9 cellular contexts compared by ENCODE assay signal in the genomic region with DNA sequence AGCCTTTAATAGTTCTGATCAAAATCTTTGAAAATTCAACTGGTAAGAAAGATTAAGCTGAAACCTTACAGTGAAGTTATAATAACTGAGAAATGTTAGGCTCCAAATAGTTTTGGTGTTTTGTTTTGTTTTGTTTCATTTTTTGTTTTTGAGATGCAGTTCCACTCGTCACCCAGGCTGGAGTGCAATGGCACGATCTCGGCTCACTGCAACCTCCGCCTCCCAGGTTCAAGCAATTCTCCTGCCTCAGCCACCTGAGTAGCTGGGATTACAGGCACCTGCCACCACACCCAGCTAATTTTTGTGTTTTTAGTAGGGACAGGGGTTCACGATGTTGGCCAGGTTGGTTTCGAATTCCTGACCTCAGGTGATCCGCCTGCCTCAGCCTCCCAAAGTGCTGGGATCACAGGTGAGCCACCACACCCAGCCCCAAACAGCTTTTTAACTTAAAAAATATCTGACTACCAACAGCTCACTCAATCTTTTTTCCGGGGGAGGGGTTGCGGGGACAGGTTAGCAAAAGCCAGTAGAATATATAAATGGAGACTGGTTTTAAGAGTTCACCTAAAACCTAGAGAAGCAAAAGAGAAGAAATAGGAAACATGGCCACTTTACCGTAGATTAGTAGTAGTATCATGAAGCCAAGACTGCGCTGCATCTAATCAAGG. TPM values are rescaled to one million over a fixed set of nuclear protein-coding genes. Genes with fewer than 3 reads are reported as not detected.
DNase-seq lines count a peak whose midpoint lies in the region; ATAC-seq and TF ChIP-seq lines count a peak whose summit lies in the region.
"Not testable (repeated sequence)": the region's sequence is repeated elsewhere in the genome, so short reads cannot be mapped to it uniquely, and the experiment has no call there.
"Had no signal": no experiment of that assay in that cellular context is flagged by ENCODE, and none has a peak within 500 bp of the region (broad histone marks: within the 10 kb centered on the region; RNA-seq: fewer than 3 reads in every experiment).

No MANE protein-coding gene starts in this region.

- not testable (repeated sequence) for H3K9me3 Mint-ChIP-seq in CD8-positive, alpha-beta T cell; activated B cell treated with CpG ODN at 0.5 μM for 24 hours; activated CD8-positive, alpha-beta T cell treated with anti-CD3 and anti-CD28 coated beads, Interleukin-2, amount 10 ng/mL, durations not matched to agents 7 days and 5 days (ENCODE audit: insufficient read depth); activated T-helper 2 cell treated with anti-CD3 and anti-CD28 coated beads, Interferon-gamma antibody, Interleukin-2, Interleukin-4, amounts not matched to agents 10 μg/mL and 5 μg/mL and 100 μg/mL, durations not matched to agents 14 hours and 24 hours and 36 hours; activated naive CD8-positive, alpha-beta T cell treated with anti-CD3 and anti-CD28 coated beads, Interleukin-2, amount 10 ng/mL, durations not matched to agents 7 days and 5 days; naive B cell; stimulated activated naive B cell treated with anti-CD40 and anti-IgM and Interleukin-4, amounts not matched to agents 10 μg/mL and 1 μg/mL and 100 μg/mL, for 72 hours

- H3K27me3 Mint-ChIP-seq in CD8-positive, alpha-beta T cell (ENCODE audit: low read depth); activated B cell treated with CpG ODN at 0.5 μM for 24 hours; activated CD8-positive, alpha-beta T cell treated with anti-CD3 and anti-CD28 coated beads, Interleukin-2, amount 10 ng/mL, durations not matched to agents 7 days and 5 days (ENCODE audit: low read depth); activated T-helper 2 cell treated with anti-CD3 and anti-CD28 coated beads, Interferon-gamma antibody, Interleukin-2, Interleukin-4, amounts not matched to agents 10 μg/mL and 5 μg/mL and 100 μg/mL, durations not matched to agents 14 hours and 24 hours and 36 hours (ENCODE audit: low read depth); activated naive CD8-positive, alpha-beta T cell treated with anti-CD3 and anti-CD28 coated beads, Interleukin-2, amount 10 ng/mL, durations not matched to agents 7 days and 5 days; naive B cell; stimulated activated naive B cell treated with anti-CD40 and anti-IgM and Interleukin-4, amounts not matched to agents 10 μg/mL and 1 μg/mL and 100 μg/mL, for 72 hours: not testable (repeated sequence)

- CTCF ChIA-PET in CD8-positive, alpha-beta T cell (lab: Charles Lee), result interaction anchor here (1.0 to 4.4 kb wide), 10 partner anchors 9 to 192 kb away, joined by 3 to 26 read pairs (median 4); partner anchors contain the start of genes PPIL4 and ZC3H12D
- CTCF ChIA-PET in activated B cell treated with CpG ODN at 0.5 μM for 24 hours (lab: Charles Lee), result interaction anchor here (0.6 to 1.8 kb wide), 2 partner anchors 15 to 21 kb away, joined by 4 to 13 read pairs; no protein-coding TSS in a partner anchor
- CTCF ChIA-PET in activated CD8-positive, alpha-beta T cell treated with anti-CD3 and anti-CD28 coated beads, Interleukin-2, amount 10 ng/mL, durations not matched to agents 7 days and 5 days (lab: Charles Lee), result interaction anchor here (0.8 to 4.1 kb wide), 10 partner anchors 8 to 467 kb away, joined by 3 to 31 read pairs (median 4); no protein-coding TSS in a partner anchor

- H3K4me1 Mint-ChIP-seq in CD8-positive, alpha-beta T cell (ENCODE audit: low read depth), result peaks cover 58% of the 10 kb centered on the region
- H3K4me1 Mint-ChIP-seq in activated B cell treated with CpG ODN at 0.5 μM for 24 hours (peaks cover 84% of the 10 kb centered on the region), naive B cell (peaks cover 33 to 64% (median 36%) of the 10 kb centered on the region in 3 donors)
- peaks cover 46% of the 10 kb centered on the region for H3K4me1 Mint-ChIP-seq in activated CD8-positive, alpha-beta T cell treated with anti-CD3 and anti-CD28 coated beads, Interleukin-2, amount 10 ng/mL, durations not matched to agents 7 days and 5 days (ENCODE audit: low read depth)
- H3K4me1 Mint-ChIP-seq in activated T-helper 2 cell treated with anti-CD3 and anti-CD28 coated beads, Interferon-gamma antibody, Interleukin-2, Interleukin-4, amounts not matched to agents 10 μg/mL and 5 μg/mL and 100 μg/mL, durations not matched to agents 14 hours and 24 hours and 36 hours (ENCODE audit: low read depth), result peaks cover 61% of the 10 kb centered on the region
- H3K4me1 Mint-ChIP-seq in activated naive CD8-positive, alpha-beta T cell treated with anti-CD3 and anti-CD28 coated beads, Interleukin-2, amount 10 ng/mL, durations not matched to agents 7 days and 5 days, result peaks cover 35% of the 10 kb centered on the region
- H3K4me1 Mint-ChIP-seq in stimulated activated naive B cell treated with anti-CD40 and anti-IgM and Interleukin-4, amounts not matched to agents 10 μg/mL and 1 μg/mL and 100 μg/mL, for 72 hours, result peaks cover 41 to 65% of the 10 kb centered on the region in 2 donors

- DNase-seq in CD8-positive, alpha-beta T cell, result peak in 1 of 7 experiments; percentile 48
- DNase-seq in activated B cell treated with CpG ODN at 0.5 μM for 24 hours; activated CD8-positive, alpha-beta T cell treated with anti-CD3 and anti-CD28 coated beads, Interleukin-2, amount 10 ng/mL, durations not matched to agents 7 days and 5 days; activated T-helper 2 cell treated with anti-CD3 and anti-CD28 coated beads, Interferon-gamma antibody, Interleukin-2, Interleukin-4, amounts not matched to agents 10 μg/mL and 5 μg/mL and 100 μg/mL, durations not matched to agents 14 hours and 24 hours and 36 hours (ENCODE audit: low spot score); activated naive CD8-positive, alpha-beta T cell treated with anti-CD3 and anti-CD28 coated beads, Interleukin-2, amount 10 ng/mL, durations not matched to agents 7 days and 5 days; naive B cell; stimulated activated naive B cell treated with anti-CD40 and anti-IgM and Interleukin-4, amounts not matched to agents 10 μg/mL and 1 μg/mL and 100 μg/mL, for 72 hours: not testable (repeated sequence)

- H3K9me3 ChIP-seq in CD8-positive, alpha-beta T cell (ENCODE audit: low read length), result not testable (repeated sequence)

- peaks cover 39% of the 10 kb centered on the region for H3K4me1 ChIP-seq in CD8-positive, alpha-beta T cell (ENCODE audit: insufficient read depth, low read length)

- not testable (repeated sequence) for H3K27me3 ChIP-seq in CD8-positive, alpha-beta T cell (ENCODE audit: insufficient read depth, low read length)

- not testable (repeated sequence) for TF ChIP-seq CTCF in CD8-positive, alpha-beta T cell (IDR thresholded peaks at IDR 0.05); activated B cell treated with CpG ODN at 0.5 μM for 24 hours (IDR thresholded peaks at IDR 0.05)

- H3K36me3 Mint-ChIP-seq in CD8-positive, alpha-beta T cell, result peaks cover 12% of the 10 kb centered on the region
- not testable (repeated sequence) for H3K36me3 Mint-ChIP-seq in activated B cell treated with CpG ODN at 0.5 μM for 24 hours (ENCODE audit: low read depth); activated CD8-positive, alpha-beta T cell treated with anti-CD3 and anti-CD28 coated beads, Interleukin-2, amount 10 ng/mL, durations not matched to agents 7 days and 5 days (ENCODE audit: low read depth); naive B cell
- peaks cover 19% of the 10 kb centered on the region for H3K36me3 Mint-ChIP-seq in activated T-helper 2 cell treated with anti-CD3 and anti-CD28 coated beads, Interferon-gamma antibody, Interleukin-2, Interleukin-4, amounts not matched to agents 10 μg/mL and 5 μg/mL and 100 μg/mL, durations not matched to agents 14 hours and 24 hours and 36 hours (ENCODE audit: low read depth)
- peaks cover 16% of the 10 kb centered on the region for H3K36me3 Mint-ChIP-seq in activated naive CD8-positive, alpha-beta T cell treated with anti-CD3 and anti-CD28 coated beads, Interleukin-2, amount 10 ng/mL, durations not matched to agents 7 days and 5 days
- peaks cover 8 to 20% of the 10 kb centered on the region in 2 donors for H3K36me3 Mint-ChIP-seq in stimulated activated naive B cell treated with anti-CD40 and anti-IgM and Interleukin-4, amounts not matched to agents 10 μg/mL and 1 μg/mL and 100 μg/mL, for 72 hours

- intact Hi-C loops in CD8-positive, alpha-beta T cell (cut with DNase I, micrococcal nuclease), result loop anchor here in 1 of 2 experiments (1.0 kb wide), 3 partner anchors 10 to 22 kb away; partner anchors contain the start of gene ZC3H12D
- intact Hi-C loops in activated B cell treated with CpG ODN at 0.5 μM for 24 hours (cut with micrococcal nuclease), result loop anchor here (1.0 kb wide), 4 partner anchors 10 to 51 kb away; partner anchors contain the start of genes PPIL4 and ZC3H12D
- intact Hi-C loops in activated T-helper 2 cell treated with anti-CD3 and anti-CD28 coated beads, Interferon-gamma antibody, Interleukin-2, Interleukin-4, amounts not matched to agents 10 μg/mL and 5 μg/mL and 100 μg/mL, durations not matched to agents 14 hours and 24 hours and 36 hours (cut with micrococcal nuclease), result loop anchor here (1.0 to 5.0 kb wide), 6 partner anchors 10 to 738 kb away; partner anchors contain the start of gene ZC3H12D

- H3K4me3 Mint-ChIP-seq in CD8-positive, alpha-beta T cell, result peak overlapping the region; percentile 67
- H3K4me3 Mint-ChIP-seq in activated B cell treated with CpG ODN at 0.5 μM for 24 hours (peak overlapping the region; percentile 51), naive B cell (peak overlapping the region in 7 of 8 donors; percentile 12 to 86 (median 68))
- H3K4me3 Mint-ChIP-seq in activated CD8-positive, alpha-beta T cell treated with anti-CD3 and anti-CD28 coated beads, Interleukin-2, amount 10 ng/mL, durations not matched to agents 7 days and 5 days, result peak overlapping the region; percentile 42
- H3K4me3 Mint-ChIP-seq in activated T-helper 2 cell treated with anti-CD3 and anti-CD28 coated beads, Interferon-gamma antibody, Interleukin-2, Interleukin-4, amounts not matched to agents 10 μg/mL and 5 μg/mL and 100 μg/mL, durations not matched to agents 14 hours and 24 hours and 36 hours (ENCODE audit: low read depth), result peak overlapping the region; percentile 22
- H3K4me3 Mint-ChIP-seq in activated naive CD8-positive, alpha-beta T cell treated with anti-CD3 and anti-CD28 coated beads, Interleukin-2, amount 10 ng/mL, durations not matched to agents 7 days and 5 days, result peak overlapping the region; percentile 62
- H3K4me3 Mint-ChIP-seq in stimulated activated naive B cell treated with anti-CD40 and anti-IgM and Interleukin-4, amounts not matched to agents 10 μg/mL and 1 μg/mL and 100 μg/mL, for 72 hours, result peak overlapping the region in 1 of 2 donors; percentile 55

- POLR2A ChIA-PET in CD8-positive, alpha-beta T cell (lab: Charles Lee), result interaction anchor here (0.6 to 2.7 kb wide), 13 partner anchors 8 to 672 kb away, joined by 3 to 24 read pairs (median 4); partner anchors contain the start of gene ZC3H12D
- POLR2A ChIA-PET in activated B cell treated with CpG ODN at 0.5 μM for 24 hours (lab: Charles Lee), result interaction anchor here (0.6 to 5.0 kb wide), 16 partner anchors 8 to 975 kb away, joined by 3 to 53 read pairs (median 4); partner anchors contain the start of genes PCMT1, PPIL4 and TAB2
- POLR2A ChIA-PET in activated CD8-positive, alpha-beta T cell treated with anti-CD3 and anti-CD28 coated beads, Interleukin-2, amount 10 ng/mL, durations not matched to agents 7 days and 5 days (lab: Charles Lee), result interaction anchor here (0.6 to 3.1 kb wide), 10 partner anchors 10 to 735 kb away, joined by 3 to 26 read pairs (median 4); partner anchors contain the start of genes PPIL4 and ZC3H12D
- POLR2A ChIA-PET in activated naive CD8-positive, alpha-beta T cell treated with anti-CD3 and anti-CD28 coated beads, Interleukin-2, amount 10 ng/mL, durations not matched to agents 7 days and 5 days (lab: Charles Lee), result not testable (repeated sequence)

- peak; percentile 35 for ATAC-seq in CD8-positive, alpha-beta T cell
- ATAC-seq in HG03432 (IDR thresholded peaks at IDR 0.05; ENCODE audit: unreplicated experiment), result peak; percentile 28
- ATAC-seq in activated B cell treated with CpG ODN at 0.5 μM for 24 hours (ENCODE audit: low read depth); activated naive CD8-positive, alpha-beta T cell treated with anti-CD3 and anti-CD28 coated beads, Interleukin-2, amount 10 ng/mL, durations not matched to agents 7 days and 5 days (ENCODE audit: low read depth); naive B cell (ENCODE audit: low read depth in 2 of 2); stimulated activated naive B cell treated with anti-CD40 and anti-IgM and Interleukin-4, amounts not matched to agents 10 μg/mL and 1 μg/mL and 100 μg/mL, for 72 hours (replicated peaks): not testable (repeated sequence)
- peak; percentile 25 for ATAC-seq in activated CD8-positive, alpha-beta T cell treated with anti-CD3 and anti-CD28 coated beads, Interleukin-2, amount 10 ng/mL, durations not matched to agents 7 days and 5 days

- peak overlapping the region; percentile 88 for H3K27ac Mint-ChIP-seq in CD8-positive, alpha-beta T cell
- H3K27ac Mint-ChIP-seq in activated B cell treated with CpG ODN at 0.5 μM for 24 hours (peak overlapping the region; percentile 87), naive B cell (peak overlapping the region; percentile 89 to 99 (median 94))
- peak overlapping the region; percentile 47 for H3K27ac Mint-ChIP-seq in activated CD8-positive, alpha-beta T cell treated with anti-CD3 and anti-CD28 coated beads, Interleukin-2, amount 10 ng/mL, durations not matched to agents 7 days and 5 days
- peak overlapping the region; percentile 88 for H3K27ac Mint-ChIP-seq in activated T-helper 2 cell treated with anti-CD3 and anti-CD28 coated beads, Interferon-gamma antibody, Interleukin-2, Interleukin-4, amounts not matched to agents 10 μg/mL and 5 μg/mL and 100 μg/mL, durations not matched to agents 14 hours and 24 hours and 36 hours
- peak overlapping the region; percentile 73 for H3K27ac Mint-ChIP-seq in activated naive CD8-positive, alpha-beta T cell treated with anti-CD3 and anti-CD28 coated beads, Interleukin-2, amount 10 ng/mL, durations not matched to agents 7 days and 5 days
- H3K27ac Mint-ChIP-seq in stimulated activated naive B cell treated with anti-CD40 and anti-IgM and Interleukin-4, amounts not matched to agents 10 μg/mL and 1 μg/mL and 100 μg/mL, for 72 hours, result peak overlapping the region; percentile 85

- H3K4me3 ChIP-seq in CD8-positive, alpha-beta T cell (ENCODE audit: low read depth, low read length), result not testable (repeated sequence)

- H3K36me3 ChIP-seq in CD8-positive, alpha-beta T cell (ENCODE audit: insufficient read depth, low read length), result not testable (repeated sequence)

- H3K27ac ChIP-seq in CD8-positive, alpha-beta T cell (ENCODE audit: low read depth, low read length), result peak overlapping the region; percentile 63

RNA-seq across cellular contexts. Expression of gene ZC3H12D, which starts 10.7 kb away (rescaled TPM):
- total RNA-seq in CD8-positive, alpha-beta T cell, result 10 to 100 TPM; 45.9 to 50.0 TPM
- total RNA-seq in activated B cell treated with CpG ODN at 0.5 μM for 24 hours, result 184 and 225 TPM in 2 replicates
- 1 to 10 TPM; 6.0 to 6.1 TPM for total RNA-seq in activated CD8-positive, alpha-beta T cell treated with anti-CD3 and anti-CD28 coated beads, Interleukin-2, amount 10 ng/mL, durations not matched to agents 7 days and 5 days
- 15.0 and 15.6 TPM in 2 replicates for total RNA-seq in activated T-helper 2 cell treated with anti-CD3 and anti-CD28 coated beads, Interferon-gamma antibody, Interleukin-2, Interleukin-4, amounts not matched to agents 10 μg/mL and 5 μg/mL and 100 μg/mL, durations not matched to agents 14 hours and 24 hours and 36 hours
- 10 to 100 TPM; 25.5 to 27.0 TPM for total RNA-seq in activated naive CD8-positive, alpha-beta T cell treated with anti-CD3 and anti-CD28 coated beads, Interleukin-2, amount 10 ng/mL, durations not matched to agents 7 days and 5 days
- 1 to 10 TPM; 4.7 to 9.2 (median 7.3) TPM for polyA plus RNA-seq in naive B cell (ENCODE audit: low read depth in 6 of 6)
- total RNA-seq: HT-29 had no signal

RNA-seq across cellular contexts. Expression of gene PPIL4, which starts 50.4 kb away (rescaled TPM):
- total RNA-seq in CD8-positive, alpha-beta T cell, result 10 to 100 TPM; 59.1 to 59.4 TPM
- total RNA-seq in activated B cell treated with CpG ODN at 0.5 μM for 24 hours, result 20.9 and 24.0 TPM in 2 replicates
- 10 to 100 TPM; 17.4 to 18.5 TPM for total RNA-seq in activated CD8-positive, alpha-beta T cell treated with anti-CD3 and anti-CD28 coated beads, Interleukin-2, amount 10 ng/mL, durations not matched to agents 7 days and 5 days
- total RNA-seq in activated T-helper 2 cell treated with anti-CD3 and anti-CD28 coated beads, Interferon-gamma antibody, Interleukin-2, Interleukin-4, amounts not matched to agents 10 μg/mL and 5 μg/mL and 100 μg/mL, durations not matched to agents 14 hours and 24 hours and 36 hours, result 20.4 and 20.5 TPM in 2 replicates
- 10 to 100 TPM; 24.2 to 24.9 TPM for total RNA-seq in activated naive CD8-positive, alpha-beta T cell treated with anti-CD3 and anti-CD28 coated beads, Interleukin-2, amount 10 ng/mL, durations not matched to agents 7 days and 5 days
- polyA plus RNA-seq in naive B cell (ENCODE audit: low read depth in 6 of 6), result 10 to 100 TPM; 10.4 to 16.2 (median 14.5) TPM
